1 cellular context compared by ENCODE assay signal in the genomic region with DNA sequence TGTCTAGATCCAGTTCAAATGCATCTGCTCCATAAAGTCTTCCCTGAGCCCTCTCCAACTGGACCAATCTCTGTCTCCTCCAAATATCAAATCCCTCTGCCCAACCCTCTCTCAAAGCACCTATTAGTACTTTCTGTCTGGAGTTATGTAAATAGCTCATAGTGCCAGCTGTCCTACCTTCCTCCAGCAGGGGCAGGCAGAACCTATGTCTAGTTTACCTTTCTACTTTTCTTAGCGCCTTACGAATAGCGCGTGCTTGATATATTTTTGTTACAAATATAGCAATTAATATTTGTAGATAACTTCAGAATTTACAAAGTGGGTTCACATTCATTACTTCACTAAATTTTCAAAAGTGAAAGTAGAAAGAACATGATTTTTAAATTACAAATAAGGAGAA.
TF ChIP-seq lines count a peak whose summit lies in the region.

No MANE protein-coding gene starts in this region.

TF ChIP-seq in SK-N-SH, 30 proteins besides CTCF, POLR2A, EP300 and RAD21 (continued from another document):
- TF ChIP-seq MAX (IDR thresholded peaks at IDR 0.05; ENCODE audit: low read depth), result no peak
- TF ChIP-seq CHD2 (IDR thresholded peaks at IDR 0.05; ENCODE audit: low read length, partially characterized antibody), result no peak
- no peak for TF ChIP-seq RXRA (IDR thresholded peaks at IDR 0.05; ENCODE audit: borderline replicate concordance, low read depth)
- no peak for TF ChIP-seq SMC3 (IDR thresholded peaks at IDR 0.05; ENCODE audit: low read depth, low read length)
TF ChIP-seq in SK-N-SH: peak in this region for 0.
